In genomic region chr4:118888666-118889312, GRCh38 we compare ENCODE assay signal across 8 cellular contexts. TPM values are rescaled to one million over a fixed set of nuclear protein-coding genes. Genes with fewer than 3 reads are reported as not detected.
DNase-seq lines count a peak whose midpoint lies in the region; ATAC-seq and TF ChIP-seq lines count a peak whose summit lies in the region.

Gene SYNPO2 (plus strand): TSS chr4:118888854. CDS start chr4:118889037, 183 bp downstream.

- TF ChIP-seq RAD21 in neural cell (conservative IDR thresholded peaks at IDR 0.05): no peak

- H3K4me2 ChIP-seq in neural cell (ENCODE audit: low read length): peak within 1 kb of the TSS; percentile 33

- H4K20me1 ChIP-seq in neural cell (ENCODE audit: insufficient read depth): no peaks in the 10 kb centered on the region

- CTCF ChIA-PET in activated naive CD4-positive, alpha-beta T cell treated with anti-CD3 and anti-CD28 coated beads, Interleukin-2, amount 10 ng/mL, durations not matched to agents 7 days and 5 days (lab: Charles Lee): interaction anchor here (1.3 to 5.0 kb wide), 4 partner anchors 24 to 147 kb away, joined by 4 to 36 read pairs (median 6); no protein-coding TSS in a partner anchor

- no peak for TF ChIP-seq CTCF in neural cell (IDR thresholded peaks at IDR 0.05; ENCODE audit: poor library complexity, severe bottlenecking)
- no peak for TF ChIP-seq CTCF in upper lobe of right lung (IDR thresholded peaks at IDR 0.05)

- peaks cover 11% of the 10 kb centered on the region for H3K27me3 ChIP-seq in neural cell (ENCODE audit: insufficient read depth, low read depth, low read length)
- peaks cover 6% of the 10 kb centered on the region for H3K27me3 ChIP-seq in upper lobe of right lung

- H3K4me1 Mint-ChIP-seq in activated naive CD4-positive, alpha-beta T cell treated with anti-CD3 and anti-CD28 coated beads, Interleukin-2, amount 10 ng/mL, durations not matched to agents 7 days and 5 days: peaks cover 21% of the 10 kb centered on the region

- H3F3A ChIP-seq in neural cell (ENCODE audit: insufficient read depth, low read length, poor library complexity, severe bottlenecking): no peaks in the 10 kb centered on the region

- H3K36me3 Mint-ChIP-seq in activated naive CD4-positive, alpha-beta T cell treated with anti-CD3 and anti-CD28 coated beads, Interleukin-2, amount 10 ng/mL, durations not matched to agents 7 days and 5 days: no peaks in the 10 kb centered on the region

- H3K9me3 Mint-ChIP-seq in activated naive CD4-positive, alpha-beta T cell treated with anti-CD3 and anti-CD28 coated beads, Interleukin-2, amount 10 ng/mL, durations not matched to agents 7 days and 5 days: no peaks in the 10 kb centered on the region

- peaks cover 11% of the 10 kb centered on the region for H3K4me1 ChIP-seq in upper lobe of right lung

- H2AFZ ChIP-seq in neural cell (ENCODE audit: low read depth, low read length): no peak within 1 kb of the TSS

- peak; percentile 87 for ATAC-seq in GM19395 (IDR thresholded peaks at IDR 0.05; ENCODE audit: unreplicated experiment)
- peak; percentile 77 for ATAC-seq in HG03439 (IDR thresholded peaks at IDR 0.05; ENCODE audit: unreplicated experiment)
- ATAC-seq in upper lobe of right lung: peak; percentile 90

- H3K36me3 ChIP-seq in neural cell (ENCODE audit: insufficient read depth, low read length) (no peaks in the 10 kb centered on the region), upper lobe of right lung (no peaks in the 10 kb centered on the region)

- H3K9me3 ChIP-seq in neural cell (ENCODE audit: low read length) (no peaks in the 10 kb centered on the region), upper lobe of right lung (no peaks in the 10 kb centered on the region)

- DNase-seq in AG20443 (ENCODE audit: low spot score) (peak; percentile 90), NOMO-1 treated with dmso at 0.1 percent for 144 hours (lab: John Stamatoyannopoulos, UW; ENCODE audit: unreplicated experiment) (peak; percentile 50), globus pallidus (ENCODE audit: low spot score) (peak; percentile 45), upper lobe of right lung (peak; percentile 75)
- DNase-seq in activated naive CD4-positive, alpha-beta T cell treated with anti-CD3 and anti-CD28 coated beads, Interleukin-2, amount 10 ng/mL, durations not matched to agents 7 days and 5 days: peak; percentile 53

- peaks cover 49% of the 10 kb centered on the region for H3K27me3 Mint-ChIP-seq in activated naive CD4-positive, alpha-beta T cell treated with anti-CD3 and anti-CD28 coated beads, Interleukin-2, amount 10 ng/mL, durations not matched to agents 7 days and 5 days

- H3K9me2 ChIP-seq in neural cell (ENCODE audit: insufficient read depth, low read length): no peaks in the 10 kb centered on the region

- intact Hi-C loops in upper lobe of right lung (cut with DNase I): no loop called here

- H3K4me3 Mint-ChIP-seq in activated naive CD4-positive, alpha-beta T cell treated with anti-CD3 and anti-CD28 coated beads, Interleukin-2, amount 10 ng/mL, durations not matched to agents 7 days and 5 days: peak within 1 kb of the TSS; percentile 61

- H3K27ac ChIP-seq in neural cell (ENCODE audit: low read length) (no peak within 1 kb of the TSS), upper lobe of right lung (no peak within 1 kb of the TSS)

- H3K4me3 ChIP-seq in neural cell (ENCODE audit: low read length) (peak within 1 kb of the TSS; percentile 68), upper lobe of right lung (peak within 1 kb of the TSS; percentile 45)

- no peak for TF ChIP-seq EP300 in neural cell (conservative IDR thresholded peaks at IDR 0.05; ENCODE audit: poor library complexity, severe bottlenecking)

- no peak within 1 kb of the TSS for H3K27ac Mint-ChIP-seq in activated naive CD4-positive, alpha-beta T cell treated with anti-CD3 and anti-CD28 coated beads, Interleukin-2, amount 10 ng/mL, durations not matched to agents 7 days and 5 days

- no peaks in the 10 kb centered on the region for H3K79me2 ChIP-seq in neural cell (replicated peaks; ENCODE audit: insufficient read depth, low read length)

- peak within 1 kb of the TSS; percentile 32 for H3K9ac ChIP-seq in neural cell (ENCODE audit: low read length)

TF ChIP-seq in neural cell, 6 proteins besides CTCF, POLR2A, EP300 and RAD21:
- peak; percentile 44 for TF ChIP-seq SMC3 (conservative IDR thresholded peaks at IDR 0.05; ENCODE audit: poor library complexity)
- no peak for TF ChIP-seq EZH2 (IDR thresholded peaks at IDR 0.05; ENCODE audit: borderline replicate concordance, insufficient read depth, low read length, poor library complexity, severe bottlenecking)
- TF ChIP-seq REST (IDR thresholded peaks at IDR 0.05; ENCODE audit: borderline replicate concordance): no peak
- no peak for TF ChIP-seq TAF1 (IDR thresholded peaks at IDR 0.05; ENCODE audit: low read depth)
- peak; percentile 18 for TF ChIP-seq MXI1 (conservative IDR thresholded peaks at IDR 0.05; ENCODE audit: poor library complexity, severe bottlenecking)
- TF ChIP-seq POLR2AphosphoS5 (IDR thresholded peaks at IDR 0.05): no peak

RNA-seq across cellular contexts. Expression of gene SYNPO2, which starts in this region (rescaled TPM):
- 0.10 and 0.14 TPM in 2 replicates for polyA plus RNA-seq in neural cell
- polyA minus RNA-seq in neural cell: 0.49 and 0.81 TPM in 2 replicates
- total RNA-seq in upper lobe of right lung: 38.9 TPM
